Comparison of ENCODE assay signal across 16 cellular contexts in the genomic region with DNA sequence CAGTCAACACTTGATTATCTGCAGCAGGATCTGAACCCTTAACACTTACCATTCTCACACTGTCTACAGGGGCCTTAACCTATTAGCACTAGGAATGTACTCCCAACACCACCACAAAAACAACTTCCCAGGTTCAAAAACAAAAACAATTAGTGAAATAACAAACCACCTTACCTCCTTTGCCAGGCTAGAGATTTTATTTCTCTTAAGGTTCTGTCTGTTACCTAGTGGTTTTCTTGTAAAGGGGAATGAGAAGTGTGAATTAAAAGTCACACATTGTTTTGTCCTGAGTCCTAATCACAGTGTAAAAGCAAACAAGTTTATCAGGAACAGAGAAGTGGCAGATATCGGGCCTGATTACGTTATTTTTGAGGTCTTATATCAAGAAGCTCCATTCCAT. TPM values are rescaled to one million over a fixed set of nuclear protein-coding genes. Genes with fewer than 3 reads are reported as not detected.
"Had no signal": no experiment of that assay in that cellular context is flagged by ENCODE, and none has a peak within 500 bp of the region (broad histone marks: within the 10 kb centered on the region; RNA-seq: fewer than 3 reads in every experiment).

No MANE protein-coding gene starts in this region.

- ATAC-seq: esophagus mucosa; right cardiac atrium; stimulated activated naive B cell treated with anti-CD40 and anti-IgM and Interleukin-4, amounts not matched to agents 10 μg/mL and 1 μg/mL and 100 μg/mL, for 72 hours had no signal

- H3K36me3 ChIP-seq: prostate gland had no signal

- DNase-seq: activated B cell treated with CpG ODN at 0.5 μM for 24 hours; activated CD4-positive, alpha-beta memory T cell treated with anti-CD3 and anti-CD28 coated beads for 36 hours; islet precursor cell; right cardiac atrium; stimulated activated CD4-positive, alpha-beta T cell treated with anti-CD3 and anti-CD28 coated beads, Interleukin-15, amount 100 ng/mL, for 24 hours; stimulated activated CD4-positive, alpha-beta T cell treated with anti-CD3 and anti-CD28 coated beads, Interleukin-4, amount 100 ng/mL, for 1 hour; stimulated activated naive B cell treated with anti-CD40 and anti-IgM and Interleukin-4, amounts not matched to agents 10 μg/mL and 1 μg/mL and 100 μg/mL, for 72 hours; SW 1271; thyroid gland had no signal

- H3K27ac ChIP-seq: ascending aorta, breast epithelium, prostate gland, skin epidermis, thyroid gland had no signal

- H3K27ac Mint-ChIP-seq: activated B cell treated with CpG ODN at 0.5 μM for 24 hours; activated CD4-positive, alpha-beta memory T cell treated with anti-CD3 and anti-CD28 coated beads for 36 hours; stimulated activated naive B cell treated with anti-CD40 and anti-IgM and Interleukin-4, amounts not matched to agents 10 μg/mL and 1 μg/mL and 100 μg/mL, for 72 hours; T-helper 2 cell treated with Interferon-gamma antibody and Interleukin-4, amounts not matched to agents 5 μg/mL and 100 μg/mL, for 36 hours had no signal

- H3K4me3 Mint-ChIP-seq: activated B cell treated with CpG ODN at 0.5 μM for 24 hours; activated CD4-positive, alpha-beta memory T cell treated with anti-CD3 and anti-CD28 coated beads for 36 hours; stimulated activated naive B cell treated with anti-CD40 and anti-IgM and Interleukin-4, amounts not matched to agents 10 μg/mL and 1 μg/mL and 100 μg/mL, for 72 hours; T-helper 2 cell treated with Interferon-gamma antibody and Interleukin-4, amounts not matched to agents 5 μg/mL and 100 μg/mL, for 36 hours had no signal

- H3K9me3 Mint-ChIP-seq: activated B cell treated with CpG ODN at 0.5 μM for 24 hours; activated CD4-positive, alpha-beta memory T cell treated with anti-CD3 and anti-CD28 coated beads for 36 hours; stimulated activated naive B cell treated with anti-CD40 and anti-IgM and Interleukin-4, amounts not matched to agents 10 μg/mL and 1 μg/mL and 100 μg/mL, for 72 hours; T-helper 2 cell treated with Interferon-gamma antibody and Interleukin-4, amounts not matched to agents 5 μg/mL and 100 μg/mL, for 36 hours had no signal

- H3K27me3 Mint-ChIP-seq: activated B cell treated with CpG ODN at 0.5 μM for 24 hours; activated CD4-positive, alpha-beta memory T cell treated with anti-CD3 and anti-CD28 coated beads for 36 hours; stimulated activated naive B cell treated with anti-CD40 and anti-IgM and Interleukin-4, amounts not matched to agents 10 μg/mL and 1 μg/mL and 100 μg/mL, for 72 hours had no signal

- H3K4me3 ChIP-seq: ascending aorta, breast epithelium, lung, prostate gland, skin epidermis, thyroid gland had no signal

- H3K9me3 ChIP-seq: ascending aorta, breast epithelium, prostate gland, thyroid gland had no signal

- H3K27me3 ChIP-seq: ascending aorta, breast epithelium, thyroid gland had no signal

- H3K4me1 ChIP-seq: ascending aorta, breast epithelium, prostate gland, thyroid gland had no signal

RNA-seq across cellular contexts. Expression of a gene that starts 27.0 kb away (rescaled TPM):
- total RNA-seq: activated B cell treated with CpG ODN at 0.5 μM for 24 hours; activated CD4-positive, alpha-beta memory T cell treated with anti-CD3 and anti-CD28 coated beads for 36 hours had no signal
